In genomic region chr2:110143982-110144381, GRCh38 we compare ENCODE assay signal across 20 cellular contexts.
A peak's percentile ranks its signal among the peaks of the same experiment; 100 is the strongest.
DNase-seq lines count a peak whose midpoint lies in the region; ATAC-seq lines count a peak whose summit lies in the region.
"Had no signal": no experiment of that assay in that cellular context is flagged by ENCODE, and none has a peak within 500 bp of the region (broad histone marks: within the 10 kb centered on the region; RNA-seq: fewer than 3 reads in every experiment).

No MANE protein-coding gene starts in this region.

- H3K27me3 Mint-ChIP-seq in stimulated activated naive CD8-positive, alpha-beta T cell treated with anti-CD3 and anti-CD28 coated beads, Interleukin-15, amount 100 ng/mL, for 72 hours: no peaks in the 10 kb centered on the region

- DNase-seq in stimulated activated naive CD8-positive, alpha-beta T cell treated with anti-CD3 and anti-CD28 coated beads, Interleukin-15, amount 100 ng/mL, for 72 hours: no peak
- DNase-seq in stimulated activated naive CD8-positive, alpha-beta T cell treated with anti-CD3 and anti-CD28 coated beads, Interleukin-15, Interleukin-2, amounts not matched to agents 100 U/mL and 50 U/mL, for 24 hours: no peak
- DNase-seq in KG1 (lab: John Stamatoyannopoulos, UW): no peak
- DNase-seq in effector CD4-positive, alpha-beta T cell: no peak
- DNase-seq in NCI-H1092 (lab: John Stamatoyannopoulos, UW): no peak
- DNase-seq: 8988T; CD8-positive, alpha-beta memory T cell; DND-41; GDM1; Karpas-422; MM.1S; NCI-H1105 treated with DMSO at 0.1 percent for 48 hours; NCI-H187; NCI-H446 treated with DMSO at 0.1 percent for 48 hours; NCI-H774; PC-9; T-cell had no signal

- ATAC-seq in stimulated activated naive CD8-positive, alpha-beta T cell treated with anti-CD3 and anti-CD28 coated beads, Interleukin-15, amount 100 ng/mL, for 72 hours: peak; percentile 56
- no peak for ATAC-seq in stimulated activated naive CD8-positive, alpha-beta T cell treated with anti-CD3 and anti-CD28 coated beads, Interleukin-15, Interleukin-2, amounts not matched to agents 100 U/mL and 50 U/mL, for 24 hours
- ATAC-seq in HG02870 (IDR thresholded peaks at IDR 0.05; ENCODE audit: unreplicated experiment) (peak; percentile 69), HG03442 (IDR thresholded peaks at IDR 0.05; ENCODE audit: unreplicated experiment) (peak; percentile 59), GM18873 (IDR thresholded peaks at IDR 0.05; ENCODE audit: low FRiP score, unreplicated experiment) (no peak)
- ATAC-seq: T-cell had no signal

- H3K4me1 Mint-ChIP-seq in stimulated activated naive CD8-positive, alpha-beta T cell treated with anti-CD3 and anti-CD28 coated beads, Interleukin-15, amount 100 ng/mL, for 72 hours: peaks cover 5% of the 10 kb centered on the region
- H3K4me1 Mint-ChIP-seq: CD8-positive, alpha-beta memory T cell; T-cell had no signal

- H3K4me3 Mint-ChIP-seq in stimulated activated naive CD8-positive, alpha-beta T cell treated with anti-CD3 and anti-CD28 coated beads, Interleukin-15, amount 100 ng/mL, for 72 hours: no peak overlapping the region
- H3K4me3 Mint-ChIP-seq: CD8-positive, alpha-beta memory T cell; T-cell had no signal

- H3K27ac Mint-ChIP-seq in stimulated activated naive CD8-positive, alpha-beta T cell treated with anti-CD3 and anti-CD28 coated beads, Interleukin-15, amount 100 ng/mL, for 72 hours: no peak overlapping the region
- H3K27ac Mint-ChIP-seq: CD8-positive, alpha-beta memory T cell; T-cell had no signal

- H3K9me3 Mint-ChIP-seq in stimulated activated naive CD8-positive, alpha-beta T cell treated with anti-CD3 and anti-CD28 coated beads, Interleukin-15, amount 100 ng/mL, for 72 hours: peaks cover 0 to 7% of the 10 kb centered on the region in 2 donors

Comparison
In these comparisons a context has a peak if more than half of its experiments do, and no peak if none do; other contexts are left out.
1. ATAC-seq: peak in stimulated activated naive CD8-positive, alpha-beta T cell treated with anti-CD3 and anti-CD28 coated beads, Interleukin-15, amount 100 ng/mL, for 72 hours (single experiment), HG02870 (single experiment) and HG03442 (single experiment); none in stimulated activated naive CD8-positive, alpha-beta T cell treated with anti-CD3 and anti-CD28 coated beads, Interleukin-15, Interleukin-2, amounts not matched to agents 100 U/mL and 50 U/mL, for 24 hours (single experiment) and GM18873 (single experiment).